In genomic region chr1:198553017-198553416, GRCh38 we compare ENCODE assay signal across 30 cellular contexts. TPM values are rescaled to one million over a fixed set of nuclear protein-coding genes. Genes with fewer than 3 reads are reported as not detected.
DNase-seq lines count a peak whose midpoint lies in the region; ATAC-seq and TF ChIP-seq lines count a peak whose summit lies in the region.
"Had no signal": no experiment of that assay in that cellular context is flagged by ENCODE, and none has a peak within 500 bp of the region (broad histone marks: within the 10 kb centered on the region; RNA-seq: fewer than 3 reads in every experiment).

No MANE protein-coding gene starts in this region.

- TF ChIP-seq RAD21 in SK-N-SH (IDR thresholded peaks at IDR 0.05; ENCODE audit: low read length), result no peak

- ATAC-seq in SK-N-SH treated with all-trans-retinoic acid at 6 μM for 48 hours (no peak), HG02840 (IDR thresholded peaks at IDR 0.05; ENCODE audit: low FRiP score, unreplicated experiment) (no peak)
- ATAC-seq in stimulated activated memory B cell treated with anti-CD40 and anti-IgM and Interleukin-4, amounts not matched to agents 10 μg/mL and 1 μg/mL and 100 μg/mL, for 72 hours, result no peak
- ATAC-seq: activated T-helper 17 cell treated with anti-CD3 and anti-CD28 coated beads, Interleukin-2, amount 50 U/mL, for 72 hours; lower lobe of right lung; mucosa of descending colon; upper lobe of right lung had no signal

- no peaks in the 10 kb centered on the region for H3K9me3 ChIP-seq in SK-N-SH
- no peaks in the 10 kb centered on the region for H3K9me3 ChIP-seq in OCI-LY7 (ENCODE audit: low read length)
- H3K9me3 ChIP-seq in endodermal cell (ENCODE audit: control insufficient read depth, low read length), result no peaks in the 10 kb centered on the region
- H3K9me3 ChIP-seq: ascending aorta, lower lobe of right lung, mucosa of descending colon, prostate gland, sigmoid colon, upper lobe of right lung had no signal

- no peaks in the 10 kb centered on the region for H3K36me3 Mint-ChIP-seq in endodermal cell (ENCODE audit: low read depth)
- no peaks in the 10 kb centered on the region for H3K36me3 Mint-ChIP-seq in stimulated activated memory B cell treated with anti-CD40 and anti-IgM and Interleukin-4, amounts not matched to agents 10 μg/mL and 1 μg/mL and 100 μg/mL, for 72 hours
- H3K36me3 Mint-ChIP-seq: activated naive CD8-positive, alpha-beta T cell had no signal

- H2AFZ ChIP-seq in SK-N-SH (ENCODE audit: low read depth) (no peak overlapping the region), OCI-LY7 (ENCODE audit: low read length) (no peak overlapping the region)

- no peak overlapping the region for H3K4me3 ChIP-seq in SK-N-SH (ENCODE audit: low read depth in 2 of 2, low read length in 1 of 2)
- no peak overlapping the region for H3K4me3 ChIP-seq in OCI-LY7 (ENCODE audit: low read depth, low read length, poor library complexity, severe bottlenecking)
- H3K4me3 ChIP-seq in endodermal cell (ENCODE audit: low read length), result no peak overlapping the region
- H3K4me3 ChIP-seq: ascending aorta, lower lobe of right lung, mucosa of descending colon, prostate gland, sigmoid colon, SK-N-MC, upper lobe of right lung had no signal

- H3F3A ChIP-seq in SK-N-SH (replicated peaks; ENCODE audit: insufficient read depth), result no peaks in the 10 kb centered on the region

- POLR2A ChIA-PET in SK-N-SH (lab: Yijun Ruan, JAX), result no interaction called here
- POLR2A ChIA-PET in OCI-LY7 (lab: Charles Lee), result interaction anchor here (0.7 to 1.9 kb wide), 3 partner anchors 9 to 68 kb away, joined by 3 to 10 read pairs (median 4); no protein-coding TSS in a partner anchor

- H3K4me2 ChIP-seq in SK-N-SH (no peak overlapping the region), OCI-LY7 (ENCODE audit: low read length) (no peak overlapping the region)

- no peak overlapping the region for H3K27ac Mint-ChIP-seq in endodermal cell
- H3K27ac Mint-ChIP-seq in stimulated activated memory B cell treated with anti-CD40 and anti-IgM and Interleukin-4, amounts not matched to agents 10 μg/mL and 1 μg/mL and 100 μg/mL, for 72 hours, result peak overlapping the region; percentile 63
- H3K27ac Mint-ChIP-seq: activated naive CD8-positive, alpha-beta T cell; activated T-helper 17 cell treated with anti-CD3 and anti-CD28 coated beads, Interleukin-2, amount 50 U/mL, for 72 hours had no signal

- no peak overlapping the region for H3K4me3 Mint-ChIP-seq in endodermal cell
- H3K4me3 Mint-ChIP-seq in stimulated activated memory B cell treated with anti-CD40 and anti-IgM and Interleukin-4, amounts not matched to agents 10 μg/mL and 1 μg/mL and 100 μg/mL, for 72 hours, result no peak overlapping the region
- H3K4me3 Mint-ChIP-seq: activated naive CD8-positive, alpha-beta T cell; dendritic cell treated with granulocyte-macrophage colony-stimulating factor and Interleukin-4, amounts not matched to agents 40 ng/mL and 50 ng/mL, for 4 days had no signal

- intact Hi-C loops in OCI-LY7 (cut with micrococcal nuclease; ENCODE audit: unreplicated experiment), result no loop called here

- no peaks in the 10 kb centered on the region for H3K27me3 Mint-ChIP-seq in endodermal cell (ENCODE audit: insufficient read depth)
- H3K27me3 Mint-ChIP-seq in stimulated activated memory B cell treated with anti-CD40 and anti-IgM and Interleukin-4, amounts not matched to agents 10 μg/mL and 1 μg/mL and 100 μg/mL, for 72 hours, result no peaks in the 10 kb centered on the region
- H3K27me3 Mint-ChIP-seq: activated naive CD8-positive, alpha-beta T cell; activated T-helper 17 cell treated with anti-CD3 and anti-CD28 coated beads, Interleukin-2, amount 50 U/mL, for 72 hours; dendritic cell treated with granulocyte-macrophage colony-stimulating factor and Interleukin-4, amounts not matched to agents 40 ng/mL and 50 ng/mL, for 4 days had no signal

- H3K27ac ChIP-seq in SK-N-SH (ENCODE audit: low read depth in 2 of 2, low read length in 1 of 2) (no peak overlapping the region), OCI-LY7 (ENCODE audit: low read depth, low read length, poor library complexity, severe bottlenecking) (no peak overlapping the region), endodermal cell (ENCODE audit: low read depth, low read length) (no peak overlapping the region)
- H3K27ac ChIP-seq: 22Rv1, ascending aorta, lower lobe of right lung, prostate gland, RWPE1, sigmoid colon, upper lobe of right lung had no signal

- TF ChIP-seq CTCF in SK-N-SH (IDR thresholded peaks at IDR 0.05) (peak; percentile 28; the same call in 1 of the 2 replicates), OCI-LY7 (conservative IDR thresholded peaks at IDR 0.05; ENCODE audit: low read length) (peak; percentile 66), endodermal cell (conservative IDR thresholded peaks at IDR 0.05) (peak; percentile 69)

- no peaks in the 10 kb centered on the region for H3K9me3 Mint-ChIP-seq in endodermal cell
- peaks cover 9% of the 10 kb centered on the region for H3K9me3 Mint-ChIP-seq in stimulated activated memory B cell treated with anti-CD40 and anti-IgM and Interleukin-4, amounts not matched to agents 10 μg/mL and 1 μg/mL and 100 μg/mL, for 72 hours
- H3K9me3 Mint-ChIP-seq: activated T-helper 17 cell treated with anti-CD3 and anti-CD28 coated beads, Interleukin-2, amount 50 U/mL, for 72 hours; IgD-negative memory B cell had no signal

- H3K4me1 Mint-ChIP-seq in endodermal cell, result peaks cover 44% of the 10 kb centered on the region
- H3K4me1 Mint-ChIP-seq in stimulated activated memory B cell treated with anti-CD40 and anti-IgM and Interleukin-4, amounts not matched to agents 10 μg/mL and 1 μg/mL and 100 μg/mL, for 72 hours, result peaks cover 72% of the 10 kb centered on the region

- no peak overlapping the region for H3K9ac ChIP-seq in SK-N-SH
- H3K9ac ChIP-seq in endodermal cell (ENCODE audit: extremely low read depth, low read length, poor library complexity, severe bottlenecking), result no peak overlapping the region

- no peaks in the 10 kb centered on the region for H4K20me1 ChIP-seq in SK-N-SH (ENCODE audit: insufficient read depth)
- no peaks in the 10 kb centered on the region for H4K20me1 ChIP-seq in OCI-LY7 (ENCODE audit: insufficient read depth, low read length)

- CTCF ChIA-PET in SK-N-SH (lab: Yijun Ruan, JAX) (no interaction called here), OCI-LY7 (lab: Charles Lee; ENCODE audit: unreplicated experiment) (no interaction called here)

- H3K4me1 ChIP-seq in SK-N-SH (ENCODE audit: control insufficient read depth in 1 of 2, insufficient read depth in 2 of 2, low read depth in 1 of 2, low read length in 1 of 2) (peaks cover 0 to 3% of the 10 kb centered on the region in 2 experiments; a peak in 1 of 4 replicates), OCI-LY7 (ENCODE audit: insufficient read depth, low read length, poor library complexity, severe bottlenecking) (peaks cover 44% of the 10 kb centered on the region), endodermal cell (ENCODE audit: control insufficient read depth, insufficient read depth, low read length) (peaks cover 5% of the 10 kb centered on the region)
- H3K4me1 ChIP-seq: ascending aorta, prostate gland, sigmoid colon, upper lobe of right lung had no signal

- 80% methylated on average over 2 of the region's 2 CpGs for WGBS in SK-N-SH (ENCODE audit: low lambda C conversion rate)
- WGBS in endodermal cell (ENCODE audit: insufficient coverage in 1 of 2, insufficient read length in 1 of 2), 2 experiments, result 86% methylated on average over 2 of the region's 2 CpGs; no CpG with 5 or more reads in 1 of the 2 experiments

- H3K9me2 ChIP-seq in SK-N-SH, result no peaks in the 10 kb centered on the region
- no peaks in the 10 kb centered on the region for H3K9me2 ChIP-seq in OCI-LY7 (ENCODE audit: insufficient read depth, low read length)

- BruUV-seq in OCI-LY7 (replicated peaks; lab: Mats Ljungman, UMichigan), result no TSS peak

- no peaks in the 10 kb centered on the region for H3K36me3 ChIP-seq in SK-N-SH (replicated peaks in 1 of 2; ENCODE audit: control insufficient read depth in 1 of 2, insufficient read depth in 2 of 2, low read length in 1 of 2)
- H3K36me3 ChIP-seq in OCI-LY7 (ENCODE audit: insufficient read depth, low read length), result no peaks in the 10 kb centered on the region
- no peaks in the 10 kb centered on the region for H3K36me3 ChIP-seq in endodermal cell (ENCODE audit: control insufficient read depth, insufficient read depth, low read length)
- H3K36me3 ChIP-seq: ascending aorta, lower lobe of right lung, prostate gland, sigmoid colon, upper lobe of right lung had no signal

- H3K79me2 ChIP-seq in SK-N-SH (ENCODE audit: insufficient read depth) (no peaks in the 10 kb centered on the region), OCI-LY7 (ENCODE audit: insufficient read depth, low read depth, low read length) (no peaks in the 10 kb centered on the region)

- H3K27me3 ChIP-seq in SK-N-SH (ENCODE audit: insufficient read depth) (no peaks in the 10 kb centered on the region), endodermal cell (ENCODE audit: control insufficient read depth, insufficient read depth, low read length, poor library complexity, severe bottlenecking) (no peaks in the 10 kb centered on the region)
- H3K27me3 ChIP-seq: ascending aorta, sigmoid colon, upper lobe of right lung had no signal

- no peak for TF ChIP-seq EP300 in SK-N-SH (IDR thresholded peaks at IDR 0.05; ENCODE audit: borderline replicate concordance in 1 of 2, low read depth in 1 of 2, low read length in 1 of 2)

- DNase-seq in SK-N-SH, result no peak
- no peak for DNase-seq in OCI-LY7 (ENCODE audit: low spot score)
- DNase-seq in endodermal cell, result no peak
- no peak for DNase-seq in kidney tubule cell (ENCODE audit: low spot score)
- DNase-seq in activated CD4-positive, CD25-positive, alpha-beta regulatory T cell (lab: John Stamatoyannopoulos, UW), result no peak
- DNase-seq: activated CD4-positive, alpha-beta T cell treated with anti-CD3 and anti-CD28 coated beads, Interleukin-2, amount 50 U/mL, for 48 hours; activated CD8-positive, alpha-beta memory T cell treated with anti-CD3 and anti-CD28 coated beads, Interleukin-2, amount 50 U/mL, for 4 hours; lower lobe of right lung; mucosa of descending colon; NCI-H146; NCI-H2171; NCI-H524 treated with DMSO at 0.1 percent for 48 hours; sigmoid colon; T1000; upper lobe of right lung had no signal

TF ChIP-seq in SK-N-SH treated with all-trans-retinoic acid at 6 μM for 48 hours, 23 proteins besides CTCF, POLR2A, EP300 and RAD21 (continues in another document):
- TF ChIP-seq BACH2 (CRISPR knock-in tag; IDR thresholded peaks at IDR 0.05; ENCODE audit: borderline replicate concordance), result no peak

RNA-seq across cellular contexts. Expression of gene ATP6V1G3, which starts 12.5 kb away (rescaled TPM):
- polyA plus RNA-seq in SK-N-SH (2012; rRNA removed), result not detected in 2 replicates
- polyA plus RNA-seq in SK-N-SH (2012; cell fraction: cytosol; rRNA removed), result 0.20 and 0.31 TPM in 2 replicates
- polyA plus RNA-seq in SK-N-SH (2012; cell fraction: nucleus; rRNA removed), result not detected in 2 replicates
- total RNA-seq in OCI-LY7 (2014; rRNA removed; shearing (Covaris generic)), result 0.66 TPM in 1 of 2 replicates, not detected in the other
- total RNA-seq in OCI-LY7 (2022), result 0.90 TPM in 1 of 2 replicates, not detected in the other
- total RNA-seq in endodermal cell, result 1 to 10 TPM in 1 of 2 donors, under 1 TPM in 1; 0.62 to 1.5 TPM
- not detected for polyA plus RNA-seq in endodermal cell (2013, experiment 1 of 2)
- polyA plus RNA-seq in endodermal cell (2013, experiment 2 of 2), result not detected
- total RNA-seq: activated T-helper 17 cell treated with anti-CD3 and anti-CD28 coated beads, Interleukin-2, amount 50 U/mL, for 72 hours; ascending aorta; cardiac septum; kidney epithelial cell; lower lobe of right lung; mucosa of descending colon; prostate gland; sigmoid colon; subcutaneous adipose tissue; upper lobe of right lung had no signal
- polyA plus RNA-seq: IgD-negative memory B cell, sigmoid colon had no signal
